Comparison of ENCODE assay signal across 1 cellular context in genomic region chr6:56692586-56693245, GRCh38.
TF ChIP-seq lines count a peak whose summit lies in the region.

No MANE protein-coding gene starts in this region.

TF ChIP-seq in HepG2, 621 proteins besides CTCF, POLR2A, EP300 and RAD21 (continued from another document):
- no peak for TF ChIP-seq KIAA2018 (CRISPR knock-in tag; IDR thresholded peaks at IDR 0.05; ENCODE audit: borderline replicate concordance)
- TF ChIP-seq ZNF292 (CRISPR knock-in tag; IDR thresholded peaks at IDR 0.05; ENCODE audit: borderline replicate concordance, low read depth): 0 out of 2 replicates have a peak, but pooled peaks have one; percentile 24
- TF ChIP-seq CCAR2 (optimal IDR thresholded peaks at IDR 0.05; ENCODE audit: low read depth, low read length): peak; percentile 60
- TF ChIP-seq ZBTB10 (CRISPR knock-in tag; IDR thresholded peaks at IDR 0.05; ENCODE audit: borderline replicate concordance): no peak
- peak; percentile 69; the same call in 1 of the 2 replicates for TF ChIP-seq BCL6 (CRISPR knock-in tag; IDR thresholded peaks at IDR 0.05)
- no peak for TF ChIP-seq ZNF879 (CRISPR knock-in tag; IDR thresholded peaks at IDR 0.05)
- peak; percentile 75; the same call in 1 of the 2 replicates for TF ChIP-seq ARID3A (IDR thresholded peaks at IDR 0.05; ENCODE audit: low read depth, low read length)
- no peak for TF ChIP-seq NFATC3 (CRISPR knock-in tag; IDR thresholded peaks at IDR 0.05)
- TF ChIP-seq ZNF800 (CRISPR knock-in tag; IDR thresholded peaks at IDR 0.05): 0 out of 2 replicates have a peak, but pooled peaks have one; percentile 12
- TF ChIP-seq PHF8 (CRISPR knock-in tag; IDR thresholded peaks at IDR 0.05): no peak
- TF ChIP-seq ZBTB20 (CRISPR knock-in tag; IDR thresholded peaks at IDR 0.05; ENCODE audit: borderline replicate concordance, low read depth): 0 out of 2 replicates have a peak, but pooled peaks have one; percentile 26
- TF ChIP-seq ZNF253 (CRISPR knock-in tag; IDR thresholded peaks at IDR 0.05; ENCODE audit: borderline replicate concordance): no peak
- no peak for TF ChIP-seq E2F2 (CRISPR knock-in tag; IDR thresholded peaks at IDR 0.05; ENCODE audit: borderline replicate concordance)
- 0 out of 2 replicates have a peak, but pooled peaks have one; percentile 53 for TF ChIP-seq KLF12 (CRISPR knock-in tag; IDR thresholded peaks at IDR 0.05; ENCODE audit: borderline replicate concordance)
- TF ChIP-seq ZNF337 (CRISPR knock-in tag; IDR thresholded peaks at IDR 0.05; ENCODE audit: borderline replicate concordance, low read depth): no peak
- peak in 1 of 2 experiments; percentile 33; a peak in 1 of 4 replicates for TF ChIP-seq KLF16 (CRISPR knock-in tag; IDR thresholded peaks at IDR 0.05)
- no peak for TF ChIP-seq HOXA9 (CRISPR knock-in tag; IDR thresholded peaks at IDR 0.05; ENCODE audit: borderline replicate concordance)
- 0 out of 2 replicates have a peak, but pooled peaks have one; percentile 30 for TF ChIP-seq POGK (CRISPR knock-in tag; conservative IDR thresholded peaks at IDR 0.05)
- TF ChIP-seq ATF4 (CRISPR knock-in tag; IDR thresholded peaks at IDR 0.05): peak in 1 of 2 experiments; percentile 23; a peak in 1 of 4 replicates
- TF ChIP-seq ZNF570 (CRISPR knock-in tag; IDR thresholded peaks at IDR 0.05; ENCODE audit: borderline replicate concordance): no peak
- TF ChIP-seq ASH2L (IDR thresholded peaks at IDR 0.05; ENCODE audit: insufficient read length, low read depth, low read length): peak; percentile 38
- no peak for TF ChIP-seq SP4 (CRISPR knock-in tag; IDR thresholded peaks at IDR 0.05)
- TF ChIP-seq ZFX (CRISPR knock-in tag; IDR thresholded peaks at IDR 0.05; ENCODE audit: low read depth): no peak
- 0 out of 2 replicates have a peak, but pooled peaks have one; percentile 40 for TF ChIP-seq ATF2 (CRISPR knock-in tag; IDR thresholded peaks at IDR 0.05)
- TF ChIP-seq ZBTB38 (CRISPR knock-in tag; IDR thresholded peaks at IDR 0.05): no peak
